In the genomic region with DNA sequence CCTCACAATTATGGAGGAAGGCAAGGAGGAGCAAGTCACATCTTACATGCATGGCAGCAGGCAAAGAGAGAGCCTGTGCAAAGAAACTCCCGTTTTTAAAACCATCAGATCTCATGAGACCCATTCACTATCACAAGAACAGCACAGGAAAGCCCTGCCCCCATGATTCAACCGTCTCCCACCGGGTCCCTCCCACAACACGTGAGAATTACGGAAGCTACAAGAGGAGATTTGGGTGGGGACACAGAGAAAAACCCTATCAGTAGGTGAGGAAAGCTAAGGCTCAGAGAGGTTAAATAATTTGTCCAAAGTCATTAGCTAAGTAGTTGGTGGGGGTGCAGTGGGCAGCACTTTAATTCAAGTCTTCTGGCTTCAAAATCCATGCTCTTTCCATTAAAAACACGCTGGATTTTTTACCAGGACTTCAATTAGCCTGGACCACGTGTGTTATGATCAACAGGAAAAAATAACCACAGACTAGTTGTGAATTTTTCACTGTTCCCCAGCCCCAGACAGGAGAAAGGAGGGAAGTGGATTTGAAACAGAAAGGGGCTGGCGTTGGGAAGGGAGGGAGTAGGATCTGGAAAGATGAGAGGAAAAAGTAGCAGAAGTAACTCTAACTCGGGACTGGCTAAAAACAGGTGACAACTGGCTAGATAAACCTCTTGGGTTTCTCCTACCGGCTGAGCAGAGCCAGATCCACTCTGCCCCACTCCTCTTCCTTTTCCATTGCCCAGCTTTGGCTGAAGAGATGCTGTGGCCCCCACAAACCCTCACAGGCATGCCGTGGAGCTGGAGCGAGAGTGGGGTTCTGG, we compare ENCODE assay signal across 8 cellular contexts. TPM values are rescaled to one million over a fixed set of nuclear protein-coding genes. Genes with fewer than 3 reads are reported as not detected.
DNase-seq lines count a peak whose midpoint lies in the region; ATAC-seq and TF ChIP-seq lines count a peak whose summit lies in the region.

No MANE protein-coding gene starts in this region.

- no peak for DNase-seq in colonic mucosa
- DNase-seq in neuronal stem cell (ENCODE audit: low spot score): no peak
- no peak for DNase-seq in activated CD4-positive, CD25-positive, alpha-beta regulatory T cell (lab: John Stamatoyannopoulos, UW)
- no peak for DNase-seq in activated CD4-positive, CD25-positive, alpha-beta regulatory T cell treated with anti-CD3 and anti-CD28 coated beads, Interleukin-2, amount 50 U/mL, for 72 hours

- H3K4me2 ChIP-seq in neuronal stem cell (ENCODE audit: insufficient read depth, low read length, poor library complexity, severe bottlenecking): peak overlapping the region; percentile 69

- H3K4me1 ChIP-seq in colonic mucosa (no peaks in the 10 kb centered on the region), neuronal stem cell (ENCODE audit: control insufficient read depth in 2 of 2, insufficient read depth in 1 of 2, low read depth in 1 of 2, low read length in 2 of 2) (no peaks in the 10 kb centered on the region)

- no peak overlapping the region for H4K8ac ChIP-seq in neuronal stem cell (ENCODE audit: low read depth, low read length)

- intact Hi-C loops in colonic mucosa (cut with DNase I): no loop called here

- no peak overlapping the region for H4K91ac ChIP-seq in neuronal stem cell (ENCODE audit: low read depth, low read length, poor library complexity)

- ATAC-seq in GM19452 (IDR thresholded peaks at IDR 0.05; ENCODE audit: unreplicated experiment) (peak; percentile 32), HG03565 (IDR thresholded peaks at IDR 0.05; ENCODE audit: unreplicated experiment) (peak; percentile 7), HG02970 (IDR thresholded peaks at IDR 0.05; ENCODE audit: low FRiP score, unreplicated experiment) (no peak), HG03108 (IDR thresholded peaks at IDR 0.05; ENCODE audit: unreplicated experiment) (no peak)

- H2BK120ac ChIP-seq in neuronal stem cell (ENCODE audit: low read depth, low read length): no peak overlapping the region

- H3K36me3 ChIP-seq in colonic mucosa: no peaks in the 10 kb centered on the region
- H3K36me3 ChIP-seq in neuronal stem cell (replicated peaks in 1 of 2; ENCODE audit: control insufficient read depth in 2 of 2, insufficient read depth in 2 of 2, low read length in 2 of 2): no peaks in the 10 kb centered on the region

- H2AK5ac ChIP-seq in neuronal stem cell (ENCODE audit: low read depth, low read length): no peak overlapping the region

- WGBS in neuronal stem cell (ENCODE audit: extremely low coverage in 2 of 2, insufficient read length in 2 of 2, insufficient replicate concordance in 1 of 2), 2 donors: no CpG with 5 or more reads among the region's 12 CpGs

- H2BK15ac ChIP-seq in neuronal stem cell (ENCODE audit: low read length): no peak overlapping the region

- H2BK12ac ChIP-seq in neuronal stem cell (ENCODE audit: low read length): no peak overlapping the region

- peak overlapping the region; percentile 58 for H3K4me3 ChIP-seq in colonic mucosa
- peak overlapping the region; percentile 63 to 84 for H3K4me3 ChIP-seq in neuronal stem cell (ENCODE audit: low read length in 2 of 2)

- no peaks in the 10 kb centered on the region for H3K9me3 ChIP-seq in colonic mucosa
- no peaks in the 10 kb centered on the region for H3K9me3 ChIP-seq in neuronal stem cell (replicated peaks in 1 of 2; ENCODE audit: control insufficient read depth in 2 of 2, insufficient read depth in 1 of 2, low read depth in 1 of 2, low read length in 2 of 2)

- H2AFZ ChIP-seq in neuronal stem cell (ENCODE audit: low read length): peak overlapping the region; percentile 91

- H2BK5ac ChIP-seq in neuronal stem cell (ENCODE audit: low read length): no peak overlapping the region

- H3K4ac ChIP-seq in neuronal stem cell (ENCODE audit: low read length): no peak overlapping the region

- H3K23ac ChIP-seq in neuronal stem cell (ENCODE audit: low read depth, low read length, poor library complexity): no peak overlapping the region

- H3K9ac ChIP-seq in colonic mucosa (ENCODE audit: low read depth in 2 of 2, low read length in 2 of 2) (peak overlapping the region; percentile 44 to 68), neuronal stem cell (ENCODE audit: low read depth, low read length, poor library complexity) (no peak overlapping the region)

- no peaks in the 10 kb centered on the region for H3K79me1 ChIP-seq in neuronal stem cell (ENCODE audit: low read depth, low read length)

- peak overlapping the region; percentile 34 for H3K27ac ChIP-seq in colonic mucosa
- no peak overlapping the region for H3K27ac ChIP-seq in neuronal stem cell (replicated peaks; ENCODE audit: low read length)

- no peak for TF ChIP-seq CTCF in colonic mucosa (IDR thresholded peaks at IDR 0.05)

- no peaks in the 10 kb centered on the region for H3K27me3 ChIP-seq in colonic mucosa
- no peaks in the 10 kb centered on the region for H3K27me3 ChIP-seq in neuronal stem cell (ENCODE audit: control insufficient read depth in 3 of 3, insufficient read depth in 3 of 3, low read depth in 1 of 3, low read length in 3 of 3)

- no peak overlapping the region for H3K14ac ChIP-seq in neuronal stem cell (ENCODE audit: low read length)

- no peak overlapping the region for H3K18ac ChIP-seq in neuronal stem cell (ENCODE audit: low read length)

RNA-seq across cellular contexts. Expression of a gene that starts 1.0 kb away (rescaled TPM):
- 1 to 10 TPM; 5.8 to 6.9 TPM for total RNA-seq in colonic mucosa
- polyA plus RNA-seq in neuronal stem cell (2013, experiment 1 of 2): 0.33 TPM
- 0.28 TPM for polyA plus RNA-seq in neuronal stem cell (2013, experiment 2 of 2)

Comparison
In these comparisons a context has a peak if more than half of its experiments do, and no peak if none do; other contexts are left out.
1. ATAC-seq: peak in GM19452 (single experiment) and HG03565 (single experiment); none in HG02970 (single experiment) and HG03108 (single experiment).